In the genomic region with DNA sequence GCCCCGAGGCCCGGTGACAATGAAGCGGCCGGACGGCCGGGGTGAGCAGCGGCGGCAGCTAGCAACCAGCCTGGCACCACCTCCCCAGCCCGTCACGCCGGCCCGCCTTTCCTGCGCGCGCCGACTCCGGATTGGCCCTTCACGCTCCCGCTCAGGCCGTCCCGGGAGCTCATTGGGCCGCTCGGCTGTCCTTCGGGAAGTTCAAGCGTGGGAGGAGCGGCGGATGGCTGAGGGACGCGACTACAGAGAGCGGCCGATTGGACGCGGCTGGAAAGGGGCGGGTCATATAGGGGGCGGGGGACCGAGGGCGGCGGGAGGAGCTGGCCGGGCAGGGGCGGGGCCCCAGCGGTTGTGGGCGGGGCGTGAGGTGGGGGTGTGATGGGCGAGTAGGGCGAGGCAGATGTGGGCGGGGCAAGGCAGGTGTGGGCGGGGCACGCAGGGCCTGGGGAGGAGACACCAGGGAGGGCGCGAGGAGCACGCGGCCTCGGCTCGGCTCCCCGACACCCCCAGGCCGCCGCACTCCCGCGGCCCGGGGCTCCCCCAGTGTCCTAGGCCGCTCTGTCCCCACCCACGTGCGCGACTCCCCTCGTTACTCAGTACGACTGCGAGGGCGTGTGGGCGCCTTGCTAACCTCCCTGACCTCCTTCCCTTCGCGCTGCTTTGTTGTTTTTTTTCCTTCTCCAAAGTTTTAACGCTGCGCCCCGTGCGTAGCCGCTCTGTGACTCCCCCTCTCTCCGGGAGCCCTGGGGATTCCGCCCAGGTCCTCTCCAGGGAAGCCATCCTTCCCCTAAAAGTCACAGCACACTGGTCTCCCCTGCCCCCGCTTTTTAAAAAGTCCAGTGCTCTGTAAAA, we compare ENCODE assay signal across 8 cellular contexts. TPM values are rescaled to one million over a fixed set of nuclear protein-coding genes. Genes with fewer than 3 reads are reported as not detected.
DNase-seq lines count a peak whose midpoint lies in the region; ATAC-seq lines count a peak whose summit lies in the region.

Gene CEP131 (minus strand): TSS at position 60 of the 852 bp plus-strand sequence. CDS start 2,909 bp downstream, outside the sequence.

- ATAC-seq in GM19395 (IDR thresholded peaks at IDR 0.05; ENCODE audit: unreplicated experiment) (peak; percentile 91), HG03558 (IDR thresholded peaks at IDR 0.05; ENCODE audit: extremely low read depth, unreplicated experiment) (peak; percentile 81), left lobe of liver (peak; percentile 93)

- no peaks in the 10 kb centered on the region for H3K9me3 Mint-ChIP-seq in dendritic cell treated with granulocyte-macrophage colony-stimulating factor and Interleukin-4, amounts not matched to agents 40 ng/mL and 50 ng/mL, for 4 days

- intact Hi-C loops in dendritic cell treated with granulocyte-macrophage colony-stimulating factor and Interleukin-4, amounts not matched to agents 40 ng/mL and 50 ng/mL, for 4 days (cut with micrococcal nuclease), result loop anchor here (2.0 kb wide), 1 partner anchor 16 kb away; the partner anchor contains the start of genes NDUFAF8 and TEPSIN

- peaks cover 38% of the 10 kb centered on the region for H3K4me1 Mint-ChIP-seq in dendritic cell treated with granulocyte-macrophage colony-stimulating factor and Interleukin-4, amounts not matched to agents 40 ng/mL and 50 ng/mL, for 4 days (ENCODE audit: low read depth)

- peak within 1 kb of the TSS; percentile 81 for H3K27ac Mint-ChIP-seq in dendritic cell treated with granulocyte-macrophage colony-stimulating factor and Interleukin-4, amounts not matched to agents 40 ng/mL and 50 ng/mL, for 4 days

- H3K27me3 Mint-ChIP-seq in dendritic cell treated with granulocyte-macrophage colony-stimulating factor and Interleukin-4, amounts not matched to agents 40 ng/mL and 50 ng/mL, for 4 days, result peaks cover 1% of the 10 kb centered on the region

- H3K36me3 Mint-ChIP-seq in dendritic cell treated with granulocyte-macrophage colony-stimulating factor and Interleukin-4, amounts not matched to agents 40 ng/mL and 50 ng/mL, for 4 days (ENCODE audit: low read depth), result peaks cover 22% of the 10 kb centered on the region

- DNase-seq in C1 segment of cervical spinal cord (lab: John Stamatoyannopoulos, UW) (peak; percentile 90 to 99 (median 97)), NCI-H748 (lab: John Stamatoyannopoulos, UW; ENCODE audit: unreplicated experiment) (peak; percentile 96), left lobe of liver (ENCODE audit: low spot score) (peak; percentile 99)
- peak; percentile 100 for DNase-seq in activated CD4-positive, alpha-beta T cell treated with anti-CD3 and anti-CD28 coated beads, Interleukin-2, amount 50 U/mL, for 1 hour
- peak; percentile 100 for DNase-seq in stimulated activated CD4-positive, alpha-beta T cell treated with anti-CD3 and anti-CD28 coated beads, Interleukin-2, amount 100 ng/mL, for 24 hours

- peak within 1 kb of the TSS; percentile 78 for H3K4me3 Mint-ChIP-seq in dendritic cell treated with granulocyte-macrophage colony-stimulating factor and Interleukin-4, amounts not matched to agents 40 ng/mL and 50 ng/mL, for 4 days

RNA-seq across cellular contexts. Expression of gene CEP131, which starts in this region (rescaled TPM):
- 2.1 TPM for total RNA-seq in left lobe of liver

Comparison
In these comparisons a context has a peak if more than half of its experiments do, and no peak if none do; other contexts are left out.
1. Peak in every context shown above with its lines: DNase-seq and ATAC-seq.